In the genomic region with DNA sequence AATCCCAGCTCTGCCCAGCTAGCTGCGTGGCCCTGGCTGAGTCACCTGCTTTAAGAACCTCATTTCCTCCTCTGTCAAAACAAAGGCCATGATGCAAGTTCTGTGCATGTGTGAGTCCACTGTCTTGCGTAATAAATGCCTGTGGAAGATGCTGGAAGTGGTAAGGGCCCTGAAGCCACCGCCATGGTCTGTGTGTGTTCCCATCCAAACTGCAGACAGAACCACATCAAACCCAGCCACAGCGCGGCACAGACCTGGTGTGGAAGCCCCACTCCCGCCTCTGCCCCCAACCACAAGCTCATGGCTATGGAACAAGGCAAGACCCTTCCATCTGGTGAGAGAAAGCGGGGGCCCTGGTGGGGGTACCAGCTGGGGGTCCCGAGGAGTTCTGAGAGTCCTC, we compare ENCODE assay signal across 11 cellular contexts. TPM values are rescaled to one million over a fixed set of nuclear protein-coding genes. Genes with fewer than 3 reads are reported as not detected.
DNase-seq lines count a peak whose midpoint lies in the region; ATAC-seq and TF ChIP-seq lines count a peak whose summit lies in the region.
"Had no signal": no experiment of that assay in that cellular context is flagged by ENCODE, and none has a peak within 500 bp of the region (broad histone marks: within the 10 kb centered on the region; RNA-seq: fewer than 3 reads in every experiment).

No MANE protein-coding gene starts in this region.

- no peak overlapping the region for H3K23ac ChIP-seq in H9 (ENCODE audit: insufficient read length, low read depth, low read length)

- H3K4me1 ChIP-seq in H9 (ENCODE audit: insufficient read depth, low read length): no peaks in the 10 kb centered on the region
- peaks cover 0 to 4% (median 0%) of the 10 kb centered on the region in 4 donors for H3K4me1 ChIP-seq in transverse colon
- H3K4me1 ChIP-seq: Peyer's patch had no signal

- H2AFZ ChIP-seq in H9 (ENCODE audit: low read length): no peak overlapping the region

- no peak overlapping the region for H4K91ac ChIP-seq in H9 (ENCODE audit: insufficient read length, low read depth, low read length)

- H3K23me2 ChIP-seq in H9 (ENCODE audit: insufficient read length, low read depth, low read length, poor library complexity, severe bottlenecking): no peaks in the 10 kb centered on the region

- H2BK15ac ChIP-seq in H9 (ENCODE audit: low read depth, low read length): no peak overlapping the region

- TF ChIP-seq POLR2A in transverse colon (IDR thresholded peaks at IDR 0.05): no peak

- no peak overlapping the region for H2BK20ac ChIP-seq in H9 (ENCODE audit: low read depth, low read length, poor library complexity, severe bottlenecking)

- no peaks in the 10 kb centered on the region for H3K36me3 ChIP-seq in transverse colon
- H3K36me3 ChIP-seq: Peyer's patch had no signal

- H3K36me3 Mint-ChIP-seq in H9 (ENCODE audit: insufficient read depth in 1 of 3, low read depth in 3 of 3): peaks cover 0 to 15% (median 2%) of the 10 kb centered on the region in 3 experiments; a peak in 5 of 7 replicates
- H3K36me3 Mint-ChIP-seq: CD8-positive, alpha-beta memory T cell; naive thymus-derived CD8-positive, alpha-beta T cell had no signal

- no peak overlapping the region for H3K4me3 ChIP-seq in foreskin fibroblast (ENCODE audit: low read depth in 1 of 2, low read length in 2 of 2)
- H3K4me3 ChIP-seq in transverse colon: no peak overlapping the region
- H3K4me3 ChIP-seq: Peyer's patch had no signal

- H2BK12ac ChIP-seq in H9 (ENCODE audit: insufficient read length, low read depth, low read length): no peak overlapping the region

- H2AK5ac ChIP-seq in H9 (ENCODE audit: insufficient read length, low read length): no peak overlapping the region

- H3T11ph ChIP-seq in H9 (ENCODE audit: low read length): no peak overlapping the region

- no peak overlapping the region for H2BK120ac ChIP-seq in H9 (ENCODE audit: low read depth, low read length, poor library complexity, severe bottlenecking)

- no peaks in the 10 kb centered on the region for H4K20me1 ChIP-seq in H9 (ENCODE audit: control insufficient read depth, insufficient read depth, insufficient read length)

- intact Hi-C loops in transverse colon (cut with DNase I; ENCODE audit: low total_unique reads): no loop called here

- H3K27ac ChIP-seq in H9 (ENCODE audit: insufficient read length, low read depth, low read length) (no peak overlapping the region), transverse colon (no peak overlapping the region)
- H3K27ac ChIP-seq: Peyer's patch had no signal

- no peak overlapping the region for H2BK5ac ChIP-seq in H9 (ENCODE audit: insufficient read length, low read length)

- no peak overlapping the region for H3K9ac ChIP-seq in H9 (ENCODE audit: extremely low read depth, insufficient read length, low read length)

- H4K8ac ChIP-seq in H9 (replicated peaks; ENCODE audit: insufficient read length, low read depth, low read length): no peak overlapping the region

- in situ Hi-C loops in SK-MEL-5 (cut with HindIII; ENCODE audit: low pct_unique_long_range_greater_than_20kb, low sequenced_read_pairs): no loop called here
- in situ Hi-C loops in transverse colon (cut with MboI; ENCODE audit: low pct_ligation_motif_present in 1 of 4, low pct_unique_long_range_greater_than_20kb in 1 of 4, low sequenced_read_pairs in 3 of 4): no loop called here

- H3K79me1 ChIP-seq in H9 (ENCODE audit: insufficient read depth, low read depth, low read length, poor library complexity, severe bottlenecking): no peaks in the 10 kb centered on the region

- H3K4ac ChIP-seq in H9 (ENCODE audit: low read depth, low read length): no peak overlapping the region

- H3K4me1 Mint-ChIP-seq in H9: peaks cover 14 to 38% of the 10 kb centered on the region in 2 experiments

- H3K27ac Mint-ChIP-seq in H9: no peak overlapping the region
- H3K27ac Mint-ChIP-seq: CD8-positive, alpha-beta memory T cell; naive thymus-derived CD8-positive, alpha-beta T cell had no signal

- TF ChIP-seq EP300 in transverse colon (IDR thresholded peaks at IDR 0.05; ENCODE audit: low read depth): no peak

- no CpG with 5 or more reads among the region's 8 CpGs for WGBS in H9 (ENCODE audit: extremely low coverage, insufficient read length, low lambda C conversion rate)
- 60 to 72% methylated on average over 1 to 5 of the region's 8 CpGs for WGBS in transverse colon (ENCODE audit: low coverage in 1 of 2), 2 donors

- no peak overlapping the region for H3K4me2 ChIP-seq in H9 (ENCODE audit: insufficient read depth, insufficient read length, low read length)

- TF ChIP-seq CTCF in foreskin fibroblast (IDR thresholded peaks at IDR 0.05; ENCODE audit: low read depth, low read length): no peak
- no peak for TF ChIP-seq CTCF in H9 (conservative IDR thresholded peaks at IDR 0.05)
- no peak for TF ChIP-seq CTCF in transverse colon (IDR thresholded peaks at IDR 0.05)

- H3K9me3 ChIP-seq in H9 (ENCODE audit: control insufficient read depth, low read depth, low read length): no peaks in the 10 kb centered on the region
- H3K9me3 ChIP-seq in transverse colon: no peaks in the 10 kb centered on the region

- no peaks in the 10 kb centered on the region for H3K9me3 Mint-ChIP-seq in H9
- H3K9me3 Mint-ChIP-seq: CD8-positive, alpha-beta memory T cell had no signal

- H4K5ac ChIP-seq in H9 (ENCODE audit: insufficient read length, low read depth, low read length): no peak overlapping the region

- H3K18ac ChIP-seq in H9 (ENCODE audit: insufficient read length, low read depth, low read length): no peak overlapping the region

- no peaks in the 10 kb centered on the region for H3K79me2 ChIP-seq in H9 (ENCODE audit: insufficient read depth, low read length)

- H3K4me3 Mint-ChIP-seq in H9: no peak overlapping the region
- H3K4me3 Mint-ChIP-seq: CD8-positive, alpha-beta memory T cell; naive thymus-derived CD8-positive, alpha-beta T cell had no signal

- DNase-seq in A172 (ENCODE audit: low spot score) (peak; percentile 69), HCEC 1CT (peak; percentile 91), SK-MEL-5 (ENCODE audit: low read depth, low spot score) (peak; percentile 22), foreskin fibroblast (peak; percentile 84 to 93), H9 (no peak), transverse colon (no peak)
- DNase-seq: Peyer's patch had no signal

- no peaks in the 10 kb centered on the region for H3K27me3 ChIP-seq in H9 (ENCODE audit: insufficient read depth, low read length)
- peaks cover 46% of the 10 kb centered on the region for H3K27me3 ChIP-seq in transverse colon
- H3K27me3 ChIP-seq: Peyer's patch had no signal

- ATAC-seq in GM18873 (IDR thresholded peaks at IDR 0.05; ENCODE audit: low FRiP score, unreplicated experiment) (no peak), GM18498 (IDR thresholded peaks at IDR 0.05; ENCODE audit: unreplicated experiment) (no peak)
- ATAC-seq: naive thymus-derived CD8-positive, alpha-beta T cell had no signal

- H3K14ac ChIP-seq in H9 (ENCODE audit: insufficient read depth, low read length): no peak overlapping the region

- no peak overlapping the region for H3K56ac ChIP-seq in H9 (ENCODE audit: insufficient read length, low read depth, low read length)

- peaks cover 3% of the 10 kb centered on the region for H3K27me3 Mint-ChIP-seq in H9 (ENCODE audit: low read depth)

RNA-seq across cellular contexts. Expression of a gene that starts 26.0 kb away (rescaled TPM):
- 2.2 and 8.5 TPM in 2 replicates for total RNA-seq in A172 (2014; rRNA removed; shearing (Covaris generic))
- total RNA-seq in SK-MEL-5 (2014; rRNA removed; shearing (Covaris generic)): 0.43 TPM in 1 of 2 replicates, not detected in the other
- 0.33 and 0.94 TPM in 2 replicates for polyA plus RNA-seq in SK-MEL-5 (2015; cell fraction: cytosol; rRNA removed)
- 5.6 and 20.0 TPM in 2 replicates for polyA plus RNA-seq in SK-MEL-5 (2015; cell fraction: nucleus; rRNA removed)
- total RNA-seq in H9 (2021) (11.7 and 12.6 TPM in 2 replicates), transverse colon (under 1 TPM in 1 of 4 donors, not detected in 3; 0.41 TPM)
- total RNA-seq: CD8-positive, alpha-beta memory T cell; naive thymus-derived CD8-positive, alpha-beta T cell had no signal
- polyA plus RNA-seq: CD8-positive, alpha-beta memory T cell; naive thymus-derived CD8-positive, alpha-beta T cell had no signal

RNA-seq across cellular contexts. Expression of a gene that starts 41.0 kb away (rescaled TPM):
- total RNA-seq in A172 (2014; rRNA removed; shearing (Covaris generic)): 6.2 and 10.6 TPM in 2 replicates
- 88.5 and 90.9 TPM in 2 replicates for total RNA-seq in SK-MEL-5 (2014; rRNA removed; shearing (Covaris generic))
- polyA plus RNA-seq in SK-MEL-5 (2015; cell fraction: cytosol; rRNA removed): 134 and 146 TPM in 2 replicates
- 147 and 184 TPM in 2 replicates for polyA plus RNA-seq in SK-MEL-5 (2015; cell fraction: nucleus; rRNA removed)
- total RNA-seq in H9 (2021) (0.48 and 0.63 TPM in 2 replicates), transverse colon (10 to 100 TPM; 10.7 to 26.2 (median 16.7) TPM)

RNA-seq across cellular contexts. Expression of a gene that starts 48.5 kb away (rescaled TPM):
- total RNA-seq in A172 (2014; rRNA removed; shearing (Covaris generic)): not detected in 2 replicates
- total RNA-seq in SK-MEL-5 (2014; rRNA removed; shearing (Covaris generic)): 9.0 and 11.7 TPM in 2 replicates
- polyA plus RNA-seq in SK-MEL-5 (2015; cell fraction: cytosol; rRNA removed): 4.4 and 6.8 TPM in 2 replicates
- polyA plus RNA-seq in SK-MEL-5 (2015; cell fraction: nucleus; rRNA removed): 0.63 and 2.4 TPM in 2 replicates
- 0.35 TPM in 1 of 2 replicates, not detected in the other for total RNA-seq in H9 (2021)
- not detected for total RNA-seq in transverse colon
- total RNA-seq: CD8-positive, alpha-beta memory T cell; naive thymus-derived CD8-positive, alpha-beta T cell; Peyer's patch had no signal
- polyA plus RNA-seq: CD8-positive, alpha-beta memory T cell; naive thymus-derived CD8-positive, alpha-beta T cell had no signal

Comparison
In these comparisons a context has a peak if more than half of its experiments do, and no peak if none do; other contexts are left out.
1. DNase-seq: peak in A172 (single experiment), HCEC 1CT (single experiment), SK-MEL-5 (single experiment) and foreskin fibroblast (2 of 2); none in H9 (single experiment) and transverse colon (single experiment).